ENCODE assay signal across 30 cellular contexts in the genomic region with DNA sequence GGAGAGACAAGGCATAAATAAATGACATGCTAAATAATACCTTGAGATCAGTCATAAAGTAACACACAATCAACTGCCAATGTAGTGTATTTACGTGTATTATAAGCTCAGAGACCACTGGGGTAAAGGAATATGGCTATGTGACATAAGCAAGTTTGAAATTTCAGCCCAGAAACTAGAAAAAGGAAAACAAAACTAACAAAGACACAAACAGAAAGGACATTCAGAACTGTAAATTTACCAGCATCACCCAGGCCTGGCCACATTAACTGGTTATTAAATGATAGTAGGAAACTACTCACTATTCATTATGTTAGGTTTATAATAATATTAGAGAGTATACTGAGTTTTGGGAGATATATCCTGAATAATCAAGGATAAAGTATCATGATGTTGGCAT.
"Had no signal": no experiment of that assay in that cellular context is flagged by ENCODE, and none has a peak within 500 bp of the region (broad histone marks: within the 10 kb centered on the region; RNA-seq: fewer than 3 reads in every experiment).

No MANE protein-coding gene starts in this region.

- ATAC-seq: activated T-cell treated with anti-CD3 and anti-CD28 coated beads, Interleukin-2, amount 50 U/mL, for 72 hours; effector memory CD8-positive, alpha-beta T cell; left lung; natural killer cell treated with Interleukin-12 subunit alpha and Interleukin-12 subunit beta and Interleukin-15 and Interleukin-18, amount 100 ng/mL, for 72 hours had no signal

- H3K4me1 Mint-ChIP-seq: activated naive CD8-positive, alpha-beta T cell treated with anti-CD3 and anti-CD28 coated beads, Interleukin-2, amount 10 ng/mL, durations not matched to agents 7 days and 5 days had no signal

- H3K36me3 ChIP-seq: colonic mucosa, esophagus muscularis mucosa, left lung, ovary, prostate gland, thoracic aorta, vagina had no signal

- DNase-seq: activated CD4-positive, alpha-beta memory T cell treated with anti-CD3 and anti-CD28 coated beads, Interleukin-2, amount 10 ng/mL, durations not matched to agents 7 days and 5 days; activated CD4-positive, alpha-beta T cell treated with anti-CD3 and anti-CD28 coated beads for 4 hours; activated CD4-positive, CD25-positive, alpha-beta regulatory T cell; activated effector memory CD4-positive, alpha-beta T cell treated with Interleukin-2 at 50 U/mL for 16 hours; activated naive CD4-positive, alpha-beta T cell treated with anti-CD3 and anti-CD28 coated beads for 36 hours; activated naive CD8-positive, alpha-beta T cell treated with anti-CD3 and anti-CD28 coated beads, Interleukin-2, amount 10 ng/mL, durations not matched to agents 7 days and 5 days; activated T-cell treated with anti-CD3 and anti-CD28 coated beads, Interleukin-2, amount 50 U/mL, for 72 hours; amniotic stem cell; colonic mucosa; dorsolateral prefrontal cortex; effector memory CD8-positive, alpha-beta T cell; glutamatergic neuron; immature natural killer cell; kidney glomerular epithelial cell; left lung; midbrain; ovary; stimulated activated CD4-positive, alpha-beta T cell treated with anti-CD3 and anti-CD28 coated beads, Interleukin-2, amount 100 ng/mL, for 48 hours; stimulated activated CD8-positive, alpha-beta memory T cell treated with anti-CD3 and anti-CD28 coated beads, Interleukin-4, amount 100 ng/mL, for 48 hours; stimulated activated naive CD4-positive, alpha-beta T cell treated with Interleukin-2 at 50 U/mL for 16 hours had no signal

- H3K27ac Mint-ChIP-seq: activated CD4-positive, alpha-beta memory T cell treated with anti-CD3 and anti-CD28 coated beads, Interleukin-2, amount 10 ng/mL, durations not matched to agents 7 days and 5 days; activated naive CD4-positive, alpha-beta T cell treated with anti-CD3 and anti-CD28 coated beads for 36 hours; activated naive CD8-positive, alpha-beta T cell treated with anti-CD3 and anti-CD28 coated beads, Interleukin-2, amount 10 ng/mL, durations not matched to agents 7 days and 5 days; activated T-cell treated with anti-CD3 and anti-CD28 coated beads, Interleukin-2, amount 50 U/mL, for 72 hours; effector memory CD8-positive, alpha-beta T cell; natural killer cell treated with Interleukin-12 subunit alpha and Interleukin-12 subunit beta and Interleukin-15 and Interleukin-18, amount 100 ng/mL, for 72 hours; type B pancreatic cell had no signal

- H3K27me3 Mint-ChIP-seq: activated CD4-positive, alpha-beta memory T cell treated with anti-CD3 and anti-CD28 coated beads, Interleukin-2, amount 10 ng/mL, durations not matched to agents 7 days and 5 days; activated naive CD8-positive, alpha-beta T cell treated with anti-CD3 and anti-CD28 coated beads, Interleukin-2, amount 10 ng/mL, durations not matched to agents 7 days and 5 days; effector memory CD8-positive, alpha-beta T cell; natural killer cell treated with Interleukin-12 subunit alpha and Interleukin-12 subunit beta and Interleukin-15 and Interleukin-18, amount 100 ng/mL, for 72 hours; type B pancreatic cell had no signal

- H3K4me3 Mint-ChIP-seq: activated CD4-positive, alpha-beta memory T cell treated with anti-CD3 and anti-CD28 coated beads, Interleukin-2, amount 10 ng/mL, durations not matched to agents 7 days and 5 days; activated naive CD4-positive, alpha-beta T cell treated with anti-CD3 and anti-CD28 coated beads for 36 hours; activated naive CD8-positive, alpha-beta T cell treated with anti-CD3 and anti-CD28 coated beads, Interleukin-2, amount 10 ng/mL, durations not matched to agents 7 days and 5 days; activated T-cell treated with anti-CD3 and anti-CD28 coated beads, Interleukin-2, amount 50 U/mL, for 72 hours; effector memory CD8-positive, alpha-beta T cell; immature natural killer cell; natural killer cell treated with Interleukin-12 subunit alpha and Interleukin-12 subunit beta and Interleukin-15 and Interleukin-18, amount 100 ng/mL, for 72 hours; type B pancreatic cell had no signal

- H3K4me2 ChIP-seq: hepatocyte had no signal

- H3K27ac ChIP-seq: colonic mucosa, dorsolateral prefrontal cortex, esophagus muscularis mucosa, hepatocyte, left lung, ovary, prostate gland, thoracic aorta, vagina had no signal

- H3K79me2 ChIP-seq: hepatocyte had no signal

- H3K9me3 ChIP-seq: colonic mucosa, esophagus muscularis mucosa, left lung, ovary, prostate gland, thoracic aorta, vagina had no signal

- H3K36me3 Mint-ChIP-seq: natural killer cell treated with Interleukin-12 subunit alpha and Interleukin-12 subunit beta and Interleukin-15 and Interleukin-18, amount 100 ng/mL, for 72 hours had no signal

- FAIRE-seq: bronchial epithelial cell, frontal cortex had no signal

- H3K4me1 ChIP-seq: colonic mucosa, left lung, prostate gland, vagina had no signal

- H2AFZ ChIP-seq: hepatocyte had no signal

- H3K27me3 ChIP-seq: colonic mucosa, dorsolateral prefrontal cortex, esophagus muscularis mucosa, hepatocyte, left lung, ovary, vagina had no signal

- H3K4me3 ChIP-seq: colonic mucosa, dorsolateral prefrontal cortex, esophagus muscularis mucosa, hepatocyte, left lung, lung, ovary, prostate gland, thoracic aorta, vagina had no signal

- H3K9me3 Mint-ChIP-seq: activated CD4-positive, alpha-beta memory T cell treated with anti-CD3 and anti-CD28 coated beads, Interleukin-2, amount 10 ng/mL, durations not matched to agents 7 days and 5 days; activated naive CD4-positive, alpha-beta T cell treated with anti-CD3 and anti-CD28 coated beads for 36 hours; activated naive CD8-positive, alpha-beta T cell treated with anti-CD3 and anti-CD28 coated beads, Interleukin-2, amount 10 ng/mL, durations not matched to agents 7 days and 5 days; activated T-cell treated with anti-CD3 and anti-CD28 coated beads, Interleukin-2, amount 50 U/mL, for 72 hours; effector memory CD8-positive, alpha-beta T cell; immature natural killer cell; natural killer cell treated with Interleukin-12 subunit alpha and Interleukin-12 subunit beta and Interleukin-15 and Interleukin-18, amount 100 ng/mL, for 72 hours; type B pancreatic cell had no signal
